ENCODE assay signal across 12 cellular contexts in the genomic region with DNA sequence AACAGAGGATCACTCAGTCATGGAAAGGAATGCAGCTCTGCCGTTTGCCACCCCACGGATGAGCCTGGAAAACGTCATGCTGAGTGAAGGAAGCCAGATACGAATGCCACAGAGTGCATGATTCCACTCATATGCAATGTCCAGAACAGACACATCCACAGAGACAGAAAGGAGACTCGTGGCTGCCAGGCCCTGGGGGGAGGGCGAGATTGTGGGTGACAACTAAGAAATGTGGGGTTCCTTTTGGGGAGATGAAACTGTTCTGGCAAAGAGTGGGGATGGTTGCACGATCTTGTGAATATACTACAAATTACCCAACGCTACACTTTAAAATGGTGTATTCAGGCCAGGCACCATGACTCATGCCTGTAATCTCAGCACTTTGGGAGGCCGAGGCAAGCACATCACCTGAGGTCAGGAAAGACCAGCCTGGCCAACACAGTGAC. TPM values are rescaled to one million over a fixed set of nuclear protein-coding genes. Genes with fewer than 3 reads are reported as not detected.
A peak's percentile ranks its signal among the peaks of the same experiment; 100 is the strongest.
DNase-seq lines count a peak whose midpoint lies in the region; ATAC-seq and TF ChIP-seq lines count a peak whose summit lies in the region.
"Had no signal": no experiment of that assay in that cellular context is flagged by ENCODE, and none has a peak within 500 bp of the region (broad histone marks: within the 10 kb centered on the region; RNA-seq: fewer than 3 reads in every experiment).

No MANE protein-coding gene starts in this region.

- intact Hi-C loops in CD8-positive, alpha-beta T cell (cut with DNase I, micrococcal nuclease) = no loop called here
- intact Hi-C loops in esophagus muscularis mucosa (cut with DNase I) = no loop called here
- intact Hi-C loops in upper lobe of right lung (cut with DNase I) = no loop called here

- peak overlapping the region; percentile 22 for H3K4me2 ChIP-seq in Loucy (ENCODE audit: low read depth, low read length, poor library complexity, severe bottlenecking)

- H3K27me3 ChIP-seq in CD8-positive, alpha-beta T cell (ENCODE audit: insufficient read depth, low read length) = no peaks in the 10 kb centered on the region
- H3K27me3 ChIP-seq in Loucy (ENCODE audit: insufficient read depth, low read length, poor library complexity, severe bottlenecking) (no peaks in the 10 kb centered on the region), esophagus muscularis mucosa (peaks cover 0 to 29% (median 9%) of the 10 kb centered on the region in 4 donors), muscle layer of colon (ENCODE audit: control insufficient read depth in 1 of 2, insufficient read depth in 2 of 2, low read length in 2 of 2) (peaks cover 0 to 6% of the 10 kb centered on the region in 2 donors), upper lobe of right lung (peaks cover 19% of the 10 kb centered on the region)

- H3K9ac ChIP-seq in Loucy (ENCODE audit: low read depth, low read length, poor library complexity, severe bottlenecking) (no peak overlapping the region), muscle layer of colon (ENCODE audit: low read length) (no peak overlapping the region)

- peaks cover 26% of the 10 kb centered on the region for H3K4me1 ChIP-seq in CD8-positive, alpha-beta T cell (ENCODE audit: insufficient read depth, low read length)
- H3K4me1 ChIP-seq in Loucy (ENCODE audit: insufficient read depth, low read length, poor library complexity, severe bottlenecking) (peaks cover 10% of the 10 kb centered on the region), esophagus muscularis mucosa (peaks cover 0 to 29% (median 24%) of the 10 kb centered on the region in 4 donors), muscle layer of colon (ENCODE audit: insufficient read depth, low read length) (peaks cover 23% of the 10 kb centered on the region), upper lobe of right lung (peaks cover 4% of the 10 kb centered on the region)

- WGBS in esophagus muscularis mucosa = 35% methylated on average over 9 of the region's 9 CpGs

- TF ChIP-seq POLR2A in esophagus muscularis mucosa (IDR thresholded peaks at IDR 0.05; ENCODE audit: low read depth) = no peak

- H3K27ac ChIP-seq in CD8-positive, alpha-beta T cell (ENCODE audit: low read depth, low read length) = no peak overlapping the region
- H3K27ac ChIP-seq in esophagus muscularis mucosa (replicated peaks in 1 of 4) (peak overlapping the region; percentile 67 to 78 (median 73)), muscle layer of colon (ENCODE audit: low read depth, low read length) (peak overlapping the region; percentile 85), upper lobe of right lung (no peak overlapping the region)

- H3K27me3 Mint-ChIP-seq in CD8-positive, alpha-beta T cell (ENCODE audit: low read depth) = peaks cover 8% of the 10 kb centered on the region

- CTCF ChIA-PET in CD8-positive, alpha-beta T cell (lab: Charles Lee) = interaction anchor here (0.7 to 1.7 kb wide), 2 partner anchors 15 to 348 kb away, joined by 3 to 4 read pairs; no protein-coding TSS in a partner anchor

- H3K4me3 Mint-ChIP-seq in CD8-positive, alpha-beta T cell = peak overlapping the region; percentile 55
- H3K4me3 Mint-ChIP-seq: nephron had no signal

- H3K4me1 Mint-ChIP-seq in CD8-positive, alpha-beta T cell (ENCODE audit: low read depth) = peaks cover 21% of the 10 kb centered on the region
- H3K4me1 Mint-ChIP-seq: nephron had no signal

- no peak overlapping the region for H3K4me3 ChIP-seq in CD8-positive, alpha-beta T cell (ENCODE audit: low read depth, low read length)
- no peak overlapping the region for H3K4me3 ChIP-seq in Loucy (ENCODE audit: low read length, poor library complexity, severe bottlenecking)
- H3K4me3 ChIP-seq in esophagus muscularis mucosa = no peak overlapping the region
- peak overlapping the region in 1 of 2 donors; percentile 0 for H3K4me3 ChIP-seq in muscle layer of colon (ENCODE audit: low read depth in 1 of 2, low read length in 2 of 2)
- H3K4me3 ChIP-seq in upper lobe of right lung = no peak overlapping the region

- POLR2A ChIA-PET in CD8-positive, alpha-beta T cell (lab: Charles Lee) = no interaction called here

- H3K79me2 ChIP-seq in Loucy (ENCODE audit: insufficient read depth, low read length) = no peaks in the 10 kb centered on the region

- no peaks in the 10 kb centered on the region for H3F3A ChIP-seq in Loucy (ENCODE audit: low read depth)

- no peaks in the 10 kb centered on the region for H4K20me1 ChIP-seq in Loucy (ENCODE audit: insufficient read depth, low read length, poor library complexity, severe bottlenecking)

- H3K36me3 Mint-ChIP-seq in CD8-positive, alpha-beta T cell = no peaks in the 10 kb centered on the region

- no peaks in the 10 kb centered on the region for H3K9me3 ChIP-seq in CD8-positive, alpha-beta T cell (ENCODE audit: low read length)
- H3K9me3 ChIP-seq in Loucy (ENCODE audit: insufficient read depth, low read depth, low read length) = no peaks in the 10 kb centered on the region
- no peaks in the 10 kb centered on the region for H3K9me3 ChIP-seq in esophagus muscularis mucosa
- H3K9me3 ChIP-seq in muscle layer of colon (ENCODE audit: low read length) = no peaks in the 10 kb centered on the region
- no peaks in the 10 kb centered on the region for H3K9me3 ChIP-seq in upper lobe of right lung

- no peak for DNase-seq in CD8-positive, alpha-beta T cell
- no peak for DNase-seq in esophagus muscularis mucosa (ENCODE audit: extremely low spot score)
- DNase-seq in T-helper 9 cell = no peak
- no peak for DNase-seq in upper lobe of right lung
- DNase-seq: activated CD8-positive, alpha-beta memory T cell treated with anti-CD3 and anti-CD28 coated beads, Interleukin-2, amount 50 U/mL, for 48 hours; NCI-H2081 had no signal

- H2AFZ ChIP-seq in Loucy (ENCODE audit: low read length) = no peak overlapping the region

- H3K36me3 ChIP-seq in CD8-positive, alpha-beta T cell (ENCODE audit: insufficient read depth, low read length) = no peaks in the 10 kb centered on the region
- H3K36me3 ChIP-seq in Loucy (ENCODE audit: insufficient read depth, low read length) = no peaks in the 10 kb centered on the region
- no peaks in the 10 kb centered on the region for H3K36me3 ChIP-seq in esophagus muscularis mucosa
- no peaks in the 10 kb centered on the region for H3K36me3 ChIP-seq in muscle layer of colon (ENCODE audit: insufficient read depth, low read length)
- no peaks in the 10 kb centered on the region for H3K36me3 ChIP-seq in upper lobe of right lung

- H3K9me3 Mint-ChIP-seq in CD8-positive, alpha-beta T cell = no peaks in the 10 kb centered on the region
- H3K9me3 Mint-ChIP-seq: nephron had no signal

- no peak for ATAC-seq in CD8-positive, alpha-beta T cell
- ATAC-seq in GM19328 (IDR thresholded peaks at IDR 0.05; ENCODE audit: unreplicated experiment) (no peak), GM18858 (IDR thresholded peaks at IDR 0.05; ENCODE audit: unreplicated experiment) (no peak), upper lobe of right lung (no peak)

- H3K27ac Mint-ChIP-seq in CD8-positive, alpha-beta T cell = peak overlapping the region; percentile 90
- H3K27ac Mint-ChIP-seq: nephron had no signal

- TF ChIP-seq EP300 in esophagus muscularis mucosa (IDR thresholded peaks at IDR 0.05) = no peak

- no peak for TF ChIP-seq CTCF in CD8-positive, alpha-beta T cell (IDR thresholded peaks at IDR 0.05)
- no peak for TF ChIP-seq CTCF in Loucy (conservative IDR thresholded peaks at IDR 0.05; ENCODE audit: low read length)
- TF ChIP-seq CTCF in esophagus muscularis mucosa (IDR thresholded peaks at IDR 0.05) = no peak
- TF ChIP-seq CTCF in upper lobe of right lung (IDR thresholded peaks at IDR 0.05) = no peak

- no peaks in the 10 kb centered on the region for H3K9me2 ChIP-seq in Loucy (replicated peaks; ENCODE audit: low read depth, low read length)

RNA-seq across cellular contexts. Expression of a gene that starts 27.2 kb away (rescaled TPM):
- total RNA-seq in CD8-positive, alpha-beta T cell = 100 to 1,000 TPM; 172 to 188 TPM
- total RNA-seq in esophagus muscularis mucosa = 100 to 1,000 TPM; 109 to 164 (median 148) TPM
- 134 TPM for total RNA-seq in upper lobe of right lung

RNA-seq across cellular contexts. Expression of a gene that starts 30.9 kb away (rescaled TPM):
- total RNA-seq in CD8-positive, alpha-beta T cell = 1 to 10 TPM in 1 of 2 experiments, under 1 TPM in 1; 0.33 to 1.5 TPM
- under 1 TPM in 3 of 4 donors, not detected in 1; 0.17 to 0.23 (median 0.19) TPM for total RNA-seq in esophagus muscularis mucosa
- 0.26 TPM for total RNA-seq in upper lobe of right lung
- total RNA-seq: H1 had no signal

RNA-seq across cellular contexts. Expression of a gene that starts 58.0 kb away (rescaled TPM):
- 1 to 10 TPM; 5.4 to 5.9 TPM for total RNA-seq in CD8-positive, alpha-beta T cell
- total RNA-seq in esophagus muscularis mucosa (1 to 10 TPM; 2.3 to 9.4 (median 5.2) TPM), upper lobe of right lung (9.3 TPM)

Comparison
In these comparisons a context has a peak if more than half of its experiments do, and no peak if none do; other contexts are left out.
1. H3K27ac ChIP-seq: peak in esophagus muscularis mucosa (4 of 4) and muscle layer of colon (single experiment); none in CD8-positive, alpha-beta T cell (single experiment) and upper lobe of right lung (single experiment).